Comparison of ENCODE assay signal across 1 cellular context in the genomic region with DNA sequence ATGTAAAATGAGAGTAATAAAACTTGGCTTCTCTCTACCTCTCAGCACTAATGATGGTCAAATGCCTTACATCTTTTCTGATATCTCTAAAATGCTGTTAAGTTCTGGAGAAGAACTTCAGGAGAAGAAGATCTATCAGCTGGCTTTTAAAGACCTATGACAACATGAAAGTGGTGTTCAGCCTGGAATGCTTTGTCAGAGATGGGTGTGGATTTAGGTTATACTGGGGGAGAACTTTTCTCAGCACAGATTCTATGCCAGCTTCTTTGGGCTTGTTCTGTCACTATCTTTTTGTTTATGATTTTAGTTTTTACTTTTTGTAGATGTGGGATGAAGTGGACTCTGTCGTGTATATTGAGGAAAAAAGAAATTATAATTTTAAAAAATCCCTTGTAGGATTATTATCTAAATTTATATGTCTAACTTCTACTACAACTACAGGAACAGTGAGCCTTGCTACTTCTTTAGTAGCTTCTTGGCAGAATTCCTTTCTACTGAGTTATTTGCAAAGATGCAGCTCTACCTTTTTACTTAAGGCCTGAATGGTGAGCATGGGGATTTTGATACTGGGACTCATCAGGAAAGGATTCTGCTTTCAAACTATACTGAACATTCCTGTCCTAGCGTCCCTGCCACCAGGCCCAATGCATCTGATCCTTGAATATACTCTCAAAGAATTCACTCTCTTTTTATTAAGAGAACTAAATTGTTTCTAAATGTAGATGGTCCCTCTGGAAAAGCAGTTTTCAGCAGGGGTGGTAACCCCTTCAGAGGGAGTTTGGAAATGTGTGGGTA.
TF ChIP-seq lines count a peak whose summit lies in the region.

No MANE protein-coding gene starts in this region.

TF ChIP-seq in IMR-90, 13 proteins besides CTCF, POLR2A, EP300 and RAD21:
- no peak for TF ChIP-seq MAFK (IDR thresholded peaks at IDR 0.05; ENCODE audit: low read depth, low read length)
